In genomic region chr6:140649502-140649901, GRCh38 we compare ENCODE assay signal across 1 cellular context.
A peak's percentile ranks its signal among the peaks of the same experiment; 100 is the strongest.
DNase-seq lines count a peak whose midpoint lies in the region; ATAC-seq lines count a peak whose summit lies in the region.
"Not testable (repeated sequence)": the region's sequence is repeated elsewhere in the genome, so short reads cannot be mapped to it uniquely, and the experiment has no call there.

No MANE protein-coding gene starts in this region.

- H3K27ac Mint-ChIP-seq in stimulated activated naive B cell treated with anti-CD40 and anti-IgM and Interleukin-4, amounts not matched to agents 10 μg/mL and 1 μg/mL and 100 μg/mL, for 72 hours: not testable (repeated sequence)

- peaks cover 1 to 12% of the 10 kb centered on the region in 2 donors for H3K36me3 Mint-ChIP-seq in stimulated activated naive B cell treated with anti-CD40 and anti-IgM and Interleukin-4, amounts not matched to agents 10 μg/mL and 1 μg/mL and 100 μg/mL, for 72 hours

- H3K4me1 Mint-ChIP-seq in stimulated activated naive B cell treated with anti-CD40 and anti-IgM and Interleukin-4, amounts not matched to agents 10 μg/mL and 1 μg/mL and 100 μg/mL, for 72 hours: not testable (repeated sequence)

- H3K4me3 Mint-ChIP-seq in stimulated activated naive B cell treated with anti-CD40 and anti-IgM and Interleukin-4, amounts not matched to agents 10 μg/mL and 1 μg/mL and 100 μg/mL, for 72 hours: not testable (repeated sequence)

- peaks cover 22 to 24% of the 10 kb centered on the region in 2 donors for H3K9me3 Mint-ChIP-seq in stimulated activated naive B cell treated with anti-CD40 and anti-IgM and Interleukin-4, amounts not matched to agents 10 μg/mL and 1 μg/mL and 100 μg/mL, for 72 hours

- H3K27me3 Mint-ChIP-seq in stimulated activated naive B cell treated with anti-CD40 and anti-IgM and Interleukin-4, amounts not matched to agents 10 μg/mL and 1 μg/mL and 100 μg/mL, for 72 hours: not testable (repeated sequence)

- peak; percentile 54 to 56 for ATAC-seq in stimulated activated naive B cell treated with anti-CD40 and anti-IgM and Interleukin-4, amounts not matched to agents 10 μg/mL and 1 μg/mL and 100 μg/mL, for 72 hours (replicated peaks)

- DNase-seq in stimulated activated naive B cell treated with anti-CD40 and anti-IgM and Interleukin-4, amounts not matched to agents 10 μg/mL and 1 μg/mL and 100 μg/mL, for 72 hours: not testable (repeated sequence)
